Comparison of ENCODE assay signal across 2 cellular contexts in genomic region chr4:159142254-159142653, GRCh38.
TF ChIP-seq lines count a peak whose summit lies in the region.

No MANE protein-coding gene starts in this region.

TF ChIP-seq in SK-N-SH, 30 proteins besides CTCF, POLR2A, EP300 and RAD21 (continued from another document):
- peak; percentile 30 for TF ChIP-seq TCF12 (IDR thresholded peaks at IDR 0.05)
- no peak for TF ChIP-seq SIN3A (IDR thresholded peaks at IDR 0.05; ENCODE audit: borderline replicate concordance, low read depth, low read length)

TF ChIP-seq in SK-N-SH treated with all-trans-retinoic acid at 6 μM for 48 hours, 23 proteins besides CTCF, POLR2A, EP300 and RAD21:
- TF ChIP-seq, protein P1, sequence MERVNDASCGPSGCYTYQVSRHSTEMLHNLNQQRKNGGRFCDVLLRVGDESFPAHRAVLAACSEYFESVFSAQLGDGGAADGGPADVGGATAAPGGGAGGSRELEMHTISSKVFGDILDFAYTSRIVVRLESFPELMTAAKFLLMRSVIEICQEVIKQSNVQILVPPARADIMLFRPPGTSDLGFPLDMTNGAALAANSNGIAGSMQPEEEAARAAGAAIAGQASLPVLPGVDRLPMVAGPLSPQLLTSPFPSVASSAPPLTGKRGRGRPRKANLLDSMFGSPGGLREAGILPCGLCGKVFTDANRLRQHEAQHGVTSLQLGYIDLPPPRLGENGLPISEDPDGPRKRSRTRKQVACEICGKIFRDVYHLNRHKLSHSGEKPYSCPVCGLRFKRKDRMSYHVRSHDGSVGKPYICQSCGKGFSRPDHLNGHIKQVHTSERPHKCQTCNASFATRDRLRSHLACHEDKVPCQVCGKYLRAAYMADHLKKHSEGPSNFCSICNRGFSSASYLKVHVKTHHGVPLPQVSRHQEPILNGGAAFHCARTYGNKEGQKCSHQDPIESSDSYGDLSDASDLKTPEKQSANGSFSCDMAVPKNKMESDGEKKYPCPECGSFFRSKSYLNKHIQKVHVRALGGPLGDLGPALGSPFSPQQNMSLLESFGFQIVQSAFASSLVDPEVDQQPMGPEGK (CRISPR knock-in tag; IDR thresholded peaks at IDR 0.05; ENCODE audit: borderline replicate concordance): no peak
- TF ChIP-seq PPARA (CRISPR knock-in tag; IDR thresholded peaks at IDR 0.05; ENCODE audit: borderline replicate concordance) (no peak), GLIS3 (CRISPR knock-in tag; IDR thresholded peaks at IDR 0.05) (no peak), CSDC2 (CRISPR knock-in tag; IDR thresholded peaks at IDR 0.05) (no peak), ZNF8 (CRISPR knock-in tag; IDR thresholded peaks at IDR 0.05) (no peak), ZC3H10 (CRISPR knock-in tag; IDR thresholded peaks at IDR 0.05) (no peak), ISL1 (CRISPR knock-in tag; IDR thresholded peaks at IDR 0.05) (no peak), OSR1 (CRISPR knock-in tag; IDR thresholded peaks at IDR 0.05) (no peak), ESRRG (CRISPR knock-in tag; IDR thresholded peaks at IDR 0.05) (no peak), ZNF70 (CRISPR knock-in tag; IDR thresholded peaks at IDR 0.05) (no peak), ZNF565 (CRISPR knock-in tag; conservative IDR thresholded peaks at IDR 0.05; ENCODE audit: low read depth) (no peak), SNAI2 (CRISPR knock-in tag; IDR thresholded peaks at IDR 0.05) (no peak), ARNTL (CRISPR knock-in tag; IDR thresholded peaks at IDR 0.05; ENCODE audit: borderline replicate concordance, low read depth) (no peak), TOX (CRISPR knock-in tag; IDR thresholded peaks at IDR 0.05; ENCODE audit: borderline replicate concordance) (no peak)
- TF ChIP-seq, protein P2, sequence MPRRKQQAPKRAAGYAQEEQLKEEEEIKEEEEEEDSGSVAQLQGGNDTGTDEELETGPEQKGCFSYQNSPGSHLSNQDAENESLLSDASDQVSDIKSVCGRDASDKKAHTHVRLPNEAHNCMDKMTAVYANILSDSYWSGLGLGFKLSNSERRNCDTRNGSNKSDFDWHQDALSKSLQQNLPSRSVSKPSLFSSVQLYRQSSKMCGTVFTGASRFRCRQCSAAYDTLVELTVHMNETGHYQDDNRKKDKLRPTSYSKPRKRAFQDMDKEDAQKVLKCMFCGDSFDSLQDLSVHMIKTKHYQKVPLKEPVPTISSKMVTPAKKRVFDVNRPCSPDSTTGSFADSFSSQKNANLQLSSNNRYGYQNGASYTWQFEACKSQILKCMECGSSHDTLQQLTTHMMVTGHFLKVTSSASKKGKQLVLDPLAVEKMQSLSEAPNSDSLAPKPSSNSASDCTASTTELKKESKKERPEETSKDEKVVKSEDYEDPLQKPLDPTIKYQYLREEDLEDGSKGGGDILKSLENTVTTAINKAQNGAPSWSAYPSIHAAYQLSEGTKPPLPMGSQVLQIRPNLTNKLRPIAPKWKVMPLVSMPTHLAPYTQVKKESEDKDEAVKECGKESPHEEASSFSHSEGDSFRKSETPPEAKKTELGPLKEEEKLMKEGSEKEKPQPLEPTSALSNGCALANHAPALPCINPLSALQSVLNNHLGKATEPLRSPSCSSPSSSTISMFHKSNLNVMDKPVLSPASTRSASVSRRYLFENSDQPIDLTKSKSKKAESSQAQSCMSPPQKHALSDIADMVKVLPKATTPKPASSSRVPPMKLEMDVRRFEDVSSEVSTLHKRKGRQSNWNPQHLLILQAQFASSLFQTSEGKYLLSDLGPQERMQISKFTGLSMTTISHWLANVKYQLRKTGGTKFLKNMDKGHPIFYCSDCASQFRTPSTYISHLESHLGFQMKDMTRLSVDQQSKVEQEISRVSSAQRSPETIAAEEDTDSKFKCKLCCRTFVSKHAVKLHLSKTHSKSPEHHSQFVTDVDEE (CRISPR knock-in tag; IDR thresholded peaks at IDR 0.05): no peak
